21 cellular contexts compared by ENCODE assay signal in the genomic region with DNA sequence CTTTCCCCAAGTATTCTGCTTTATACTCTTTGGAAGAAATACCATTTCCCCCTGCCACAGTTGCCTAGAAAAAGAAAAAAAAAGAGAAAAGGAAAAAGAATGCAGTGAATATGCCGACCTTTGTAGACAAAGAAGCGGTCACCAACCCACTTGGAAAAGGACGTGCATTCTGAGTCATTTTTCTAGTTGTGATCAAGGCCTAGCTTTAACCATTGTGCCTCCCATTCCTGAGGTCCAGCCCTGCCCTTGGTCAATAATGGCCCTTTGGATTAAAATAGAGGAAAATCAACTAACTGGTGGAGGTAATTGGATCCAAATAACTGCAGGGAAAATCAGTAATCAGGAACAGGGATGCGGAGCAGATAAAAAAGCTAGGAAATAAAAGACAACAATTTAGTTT. TPM values are rescaled to one million over a fixed set of nuclear protein-coding genes. Genes with fewer than 3 reads are reported as not detected.
DNase-seq lines count a peak whose midpoint lies in the region; ATAC-seq and TF ChIP-seq lines count a peak whose summit lies in the region.
"Had no signal": no experiment of that assay in that cellular context is flagged by ENCODE, and none has a peak within 500 bp of the region (broad histone marks: within the 10 kb centered on the region; RNA-seq: fewer than 3 reads in every experiment).

No MANE protein-coding gene starts in this region.

- H4K20me1 ChIP-seq in GM23338 (replicated peaks; ENCODE audit: insufficient read depth): no peaks in the 10 kb centered on the region

- peaks cover 3% of the 10 kb centered on the region for H3K27me3 Mint-ChIP-seq in GM23338 (ENCODE audit: insufficient read depth, low read depth, poor library complexity)
- no peaks in the 10 kb centered on the region for H3K27me3 Mint-ChIP-seq in dendritic cell treated with granulocyte-macrophage colony-stimulating factor and Interleukin-4, amounts not matched to agents 40 ng/mL and 50 ng/mL, for 4 days
- no peaks in the 10 kb centered on the region for H3K27me3 Mint-ChIP-seq in MCF 10A (ENCODE audit: insufficient read depth, unreplicated experiment)

- no peak for TF ChIP-seq EP300 in esophagus muscularis mucosa (IDR thresholded peaks at IDR 0.05)

- no TSS peak for BruUV-seq in MCF 10A (replicated peaks; lab: Mats Ljungman, UMichigan)

- no peaks in the 10 kb centered on the region for H3K79me2 ChIP-seq in GM23338 (replicated peaks; ENCODE audit: insufficient read depth)

- H3K9me2 ChIP-seq in GM23338 (ENCODE audit: insufficient read depth): no peaks in the 10 kb centered on the region

- H3K36me3 Mint-ChIP-seq in GM23338 (ENCODE audit: low read depth) (no peaks in the 10 kb centered on the region), MCF 10A (ENCODE audit: insufficient read depth, unreplicated experiment) (peaks cover 6% of the 10 kb centered on the region)
- H3K36me3 Mint-ChIP-seq in dendritic cell treated with granulocyte-macrophage colony-stimulating factor and Interleukin-4, amounts not matched to agents 40 ng/mL and 50 ng/mL, for 4 days (ENCODE audit: low read depth): no peaks in the 10 kb centered on the region

- H3K4me3 Mint-ChIP-seq in GM23338 (no peak overlapping the region), MCF 10A (ENCODE audit: unreplicated experiment) (no peak overlapping the region)
- no peak overlapping the region for H3K4me3 Mint-ChIP-seq in dendritic cell treated with granulocyte-macrophage colony-stimulating factor and Interleukin-4, amounts not matched to agents 40 ng/mL and 50 ng/mL, for 4 days

- TF ChIP-seq POLR2A in esophagus muscularis mucosa (IDR thresholded peaks at IDR 0.05; ENCODE audit: low read depth): no peak

- peaks cover 12% of the 10 kb centered on the region for H3K4me1 ChIP-seq in GM23338 (ENCODE audit: insufficient read depth)
- peaks cover 0 to 3% of the 10 kb centered on the region in 2 donors for H3K4me1 ChIP-seq in aorta (ENCODE audit: control insufficient read depth in 1 of 2, insufficient read depth in 2 of 2, low read length in 2 of 2)
- peaks cover 0 to 17% (median 9%) of the 10 kb centered on the region in 4 donors for H3K4me1 ChIP-seq in esophagus muscularis mucosa

- no peaks in the 10 kb centered on the region for H3F3A ChIP-seq in GM23338 (replicated peaks; ENCODE audit: low read depth)

- intact Hi-C loops in dendritic cell treated with granulocyte-macrophage colony-stimulating factor and Interleukin-4, amounts not matched to agents 40 ng/mL and 50 ng/mL, for 4 days (cut with micrococcal nuclease): no loop called here
- intact Hi-C loops in MCF 10A (cut with micrococcal nuclease): no loop called here
- intact Hi-C loops in aorta (cut with DNase I): no loop called here
- intact Hi-C loops in esophagus muscularis mucosa (cut with DNase I): no loop called here

- H3K27me3 ChIP-seq in GM23338 (ENCODE audit: insufficient read depth) (no peaks in the 10 kb centered on the region), aorta (ENCODE audit: control insufficient read depth in 1 of 2, insufficient read depth in 2 of 2, low read length in 1 of 2) (no peaks in the 10 kb centered on the region), esophagus muscularis mucosa (no peaks in the 10 kb centered on the region)
- H3K27me3 ChIP-seq: dorsolateral prefrontal cortex, spleen had no signal

- no peak overlapping the region for H3K4me2 ChIP-seq in GM23338

- H3K27ac ChIP-seq in GM23338 (ENCODE audit: low read depth): no peak overlapping the region
- H3K27ac ChIP-seq in aorta (ENCODE audit: low read depth in 1 of 2, low read length in 2 of 2): no peak overlapping the region
- H3K27ac ChIP-seq in esophagus muscularis mucosa (replicated peaks in 1 of 4): no peak overlapping the region
- H3K27ac ChIP-seq: C4-2B, dorsolateral prefrontal cortex, thoracic aorta had no signal

- ATAC-seq in GM23338: no peak
- ATAC-seq in aorta (ENCODE audit: low FRiP score): no peak
- ATAC-seq: activated naive CD4-positive, alpha-beta T cell treated with anti-CD3 and anti-CD28 coated beads, Interleukin-2, amount 50 U/mL, for 72 hours; esophagus mucosa; left lobe of liver; mucosa of descending colon had no signal

- H3K9me3 Mint-ChIP-seq in GM23338: no peaks in the 10 kb centered on the region
- H3K9me3 Mint-ChIP-seq in dendritic cell treated with granulocyte-macrophage colony-stimulating factor and Interleukin-4, amounts not matched to agents 40 ng/mL and 50 ng/mL, for 4 days: no peaks in the 10 kb centered on the region
- H3K9me3 Mint-ChIP-seq in MCF 10A (ENCODE audit: unreplicated experiment): no peaks in the 10 kb centered on the region

- no peak overlapping the region for H3K4me3 ChIP-seq in GM23338
- H3K4me3 ChIP-seq in aorta (ENCODE audit: low read length in 2 of 2): no peak overlapping the region
- H3K4me3 ChIP-seq in esophagus muscularis mucosa: no peak overlapping the region
- H3K4me3 ChIP-seq: dorsolateral prefrontal cortex, mucosa of descending colon, spleen, thoracic aorta had no signal

- 84% methylated on average over 4 of the region's 4 CpGs for WGBS in aorta, 2 donors
- 70% methylated on average over 4 of the region's 4 CpGs for WGBS in esophagus muscularis mucosa

- TF ChIP-seq CTCF in GM23338 (conservative IDR thresholded peaks at IDR 0.05; ENCODE audit: low read depth in 2 of 2) (no peak), MCF 10A (IDR thresholded peaks at IDR 0.05; ENCODE audit: unreplicated experiment) (no peak), esophagus muscularis mucosa (IDR thresholded peaks at IDR 0.05) (no peak)

- H3K27ac Mint-ChIP-seq in GM23338 (peak overlapping the region; percentile 75; the same call in 1 of the 2 replicates), MCF 10A (ENCODE audit: low read depth, unreplicated experiment) (no peak overlapping the region)
- H3K27ac Mint-ChIP-seq in dendritic cell treated with granulocyte-macrophage colony-stimulating factor and Interleukin-4, amounts not matched to agents 40 ng/mL and 50 ng/mL, for 4 days: peak overlapping the region; percentile 49

- H3K4me1 Mint-ChIP-seq in GM23338 (peaks cover 28% of the 10 kb centered on the region), MCF 10A (ENCODE audit: insufficient read depth, unreplicated experiment) (peaks cover 43% of the 10 kb centered on the region)
- peaks cover 77% of the 10 kb centered on the region for H3K4me1 Mint-ChIP-seq in dendritic cell treated with granulocyte-macrophage colony-stimulating factor and Interleukin-4, amounts not matched to agents 40 ng/mL and 50 ng/mL, for 4 days (ENCODE audit: low read depth)

- no peaks in the 10 kb centered on the region for H3K9me3 ChIP-seq in aorta (ENCODE audit: control insufficient read depth, low read length)
- H3K9me3 ChIP-seq in esophagus muscularis mucosa: no peaks in the 10 kb centered on the region
- H3K9me3 ChIP-seq: mucosa of descending colon, spleen, thoracic aorta had no signal

- peak overlapping the region; percentile 74 for H2AFZ ChIP-seq in GM23338

- DNase-seq in activated CD8-positive, alpha-beta memory T cell treated with anti-CD3 and anti-CD28 coated beads for 24 hours: peak; percentile 21
- DNase-seq in activated CD8-positive, alpha-beta memory T cell treated with anti-CD3 and anti-CD28 coated beads, Interleukin-2, amount 50 U/mL, for 4 hours: no peak
- DNase-seq in GM23338 (ENCODE audit: low spot score) (no peak), renal cortical epithelial cell (ENCODE audit: low read depth) (peak; percentile 29), MCF 10A (ENCODE audit: unreplicated experiment) (no peak), aorta (no peak), esophagus muscularis mucosa (ENCODE audit: extremely low spot score) (no peak)
- DNase-seq: DMS53, dorsolateral prefrontal cortex, mucosa of descending colon, NCI-H1048, NCI-H2029 treated with DMSO at 0.1 percent for 48 hours, NCI-H524 treated with DMSO at 0.1 percent for 48 hours, SHP77 treated with DMSO at 0.1 percent for 48 hours, spleen had no signal

- H3K36me3 ChIP-seq in GM23338 (ENCODE audit: insufficient read depth) (no peaks in the 10 kb centered on the region), aorta (ENCODE audit: control insufficient read depth in 1 of 2, insufficient read depth in 2 of 2, low read length in 1 of 2) (no peaks in the 10 kb centered on the region), esophagus muscularis mucosa (no peaks in the 10 kb centered on the region)
- H3K36me3 ChIP-seq: spleen, thoracic aorta had no signal

- POLR2A ChIA-PET in MCF 10A (lab: Yijun Ruan, JAX): interaction anchor here (1.4 kb wide), 1 partner anchor 10 kb away, joined by 3 read pairs; no protein-coding TSS in a partner anchor

- CTCF ChIA-PET in MCF 10A (lab: Yijun Ruan, JAX): interaction anchor here (2.1 kb wide), 1 partner anchor 26 kb away, joined by 5 read pairs; no protein-coding TSS in a partner anchor

TF ChIP-seq in GM23338, 12 proteins besides CTCF, POLR2A, EP300 and RAD21 (continues in another document):
- TF ChIP-seq EZH2 (IDR thresholded peaks at IDR 0.05; ENCODE audit: low read depth, unreplicated experiment): no peak

RNA-seq across cellular contexts. Expression of gene S1PR1, which starts 24.8 kb away (rescaled TPM):
- 4.1 and 5.2 TPM in 2 replicates for total RNA-seq in GM23338 (2014; rRNA removed; shearing (Covaris generic))
- polyA plus RNA-seq in GM23338 (2016; fragmentation: Nextera tagmentation; extraction: Ambion mirVana) (2.6 and 2.7 TPM in 2 replicates), aorta (1 to 10 TPM; 3.1 to 9.1 TPM)
- total RNA-seq in renal cortical epithelial cell (6.8 and 8.2 TPM in 2 replicates), MCF 10A (2022) (0.52 and 0.86 TPM in 2 replicates), aorta (10 to 100 TPM; 51.3 to 71.0 TPM), esophagus muscularis mucosa (10 to 100 TPM; 17.9 to 98.5 (median 77.4) TPM)

Comparison
In these comparisons a context has a peak if more than half of its experiments do, and no peak if none do; other contexts are left out.
1. DNase-seq: peak in activated CD8-positive, alpha-beta memory T cell treated with anti-CD3 and anti-CD28 coated beads for 24 hours (single experiment) and renal cortical epithelial cell (single experiment); none in activated CD8-positive, alpha-beta memory T cell treated with anti-CD3 and anti-CD28 coated beads, Interleukin-2, amount 50 U/mL, for 4 hours (single experiment), GM23338 (single experiment), MCF 10A (single experiment), aorta (0 of 2) and esophagus muscularis mucosa (single experiment).